In genomic region chr4:170058745-170059144, GRCh38 we compare ENCODE assay signal across 31 cellular contexts. TPM values are rescaled to one million over a fixed set of nuclear protein-coding genes. Genes with fewer than 3 reads are reported as not detected.
"Had no signal": no experiment of that assay in that cellular context is flagged by ENCODE, and none has a peak within 500 bp of the region (broad histone marks: within the 10 kb centered on the region; RNA-seq: fewer than 3 reads in every experiment).

No MANE protein-coding gene starts in this region.

- H3K36me3 ChIP-seq: ovary, spleen, uterus had no signal

- H3K4me3 Mint-ChIP-seq: natural killer cell; nephron; neural progenitor cell; stimulated activated memory B cell treated with anti-CD40 and anti-IgM and Interleukin-4, amounts not matched to agents 10 μg/mL and 1 μg/mL and 100 μg/mL, for 72 hours; stimulated activated naive CD8-positive, alpha-beta T cell treated with anti-CD3 and anti-CD28 coated beads, Interleukin-15, amount 100 ng/mL, for 72 hours; type B pancreatic cell had no signal

- H3K9me3 ChIP-seq: ovary, psoas muscle, spleen, suprapubic skin, testis, tibial artery, transverse colon, upper lobe of right lung, uterus had no signal

- H3K9me3 Mint-ChIP-seq: natural killer cell; nephron; neural progenitor cell; stimulated activated memory B cell treated with anti-CD40 and anti-IgM and Interleukin-4, amounts not matched to agents 10 μg/mL and 1 μg/mL and 100 μg/mL, for 72 hours; stimulated activated naive CD8-positive, alpha-beta T cell treated with anti-CD3 and anti-CD28 coated beads, Interleukin-15, amount 100 ng/mL, for 72 hours; type B pancreatic cell had no signal

- H3K4me3 ChIP-seq: neural progenitor cell, ovary, psoas muscle, skin epidermis, smooth muscle cell, spleen, suprapubic skin, testis, tibial artery, transverse colon, upper lobe of right lung, uterus had no signal

- H3K4me1 Mint-ChIP-seq: natural killer cell; nephron; neural progenitor cell; stimulated activated memory B cell treated with anti-CD40 and anti-IgM and Interleukin-4, amounts not matched to agents 10 μg/mL and 1 μg/mL and 100 μg/mL, for 72 hours; stimulated activated naive CD8-positive, alpha-beta T cell treated with anti-CD3 and anti-CD28 coated beads, Interleukin-15, amount 100 ng/mL, for 72 hours had no signal

- H3K27ac ChIP-seq: neural progenitor cell, ovary, parathyroid adenoma, psoas muscle, skin epidermis, spleen, suprapubic skin, testis, tibial artery, transverse colon, upper lobe of right lung, uterus had no signal

- H3K27me3 Mint-ChIP-seq: progenitor cell of endocrine pancreas, type B pancreatic cell had no signal

- H3K36me3 Mint-ChIP-seq: natural killer cell; stimulated activated memory B cell treated with anti-CD40 and anti-IgM and Interleukin-4, amounts not matched to agents 10 μg/mL and 1 μg/mL and 100 μg/mL, for 72 hours had no signal

- H3K4me1 ChIP-seq: neural progenitor cell, parathyroid adenoma, psoas muscle, spleen, suprapubic skin, testis, tibial artery, transverse colon, upper lobe of right lung, uterus had no signal

- H3K27me3 ChIP-seq: neural progenitor cell, ovary, spleen, suprapubic skin, testis, tibial artery, transverse colon, upper lobe of right lung, uterus had no signal

- H3K27ac Mint-ChIP-seq: natural killer cell; nephron; neural progenitor cell; progenitor cell of endocrine pancreas; stimulated activated memory B cell treated with anti-CD40 and anti-IgM and Interleukin-4, amounts not matched to agents 10 μg/mL and 1 μg/mL and 100 μg/mL, for 72 hours; stimulated activated naive CD8-positive, alpha-beta T cell treated with anti-CD3 and anti-CD28 coated beads, Interleukin-15, amount 100 ng/mL, for 72 hours; type B pancreatic cell had no signal

- ATAC-seq: natural killer cell; psoas muscle; right cardiac atrium; sciatic nerve; stimulated activated memory B cell treated with anti-CD40 and anti-IgM and Interleukin-4, amounts not matched to agents 10 μg/mL and 1 μg/mL and 100 μg/mL, for 72 hours; stimulated activated naive CD8-positive, alpha-beta T cell treated with anti-CD3 and anti-CD28 coated beads, Interleukin-15, amount 100 ng/mL, for 72 hours; stimulated activated naive CD8-positive, alpha-beta T cell treated with anti-CD3 and anti-CD28 coated beads, Interleukin-15, Interleukin-2, amounts not matched to agents 100 U/mL and 50 U/mL, for 24 hours; upper lobe of right lung had no signal

- H3K9ac ChIP-seq: neural progenitor cell, parathyroid adenoma had no signal

- H3K4me2 ChIP-seq: neural progenitor cell, smooth muscle cell had no signal

- DNase-seq: natural killer cell; occipital lobe; ovary; posterior cingulate gyrus; psoas muscle; right cardiac atrium; spleen; stimulated activated CD4-positive, alpha-beta T cell treated with anti-CD3 and anti-CD28 coated beads, Interleukin-12 subunit alpha, Interleukin-12 subunit beta, amount 100 ng/mL, for 4 hours; stimulated activated CD4-positive, alpha-beta T cell treated with anti-CD3 and anti-CD28 coated beads, Interleukin-1b, Interleukin-23, amount 100 ng/mL, for 48 hours; stimulated activated CD4-positive, alpha-beta T cell treated with anti-CD3 and anti-CD28 coated beads, Interleukin-4, amount 100 ng/mL, for 1 hour; stimulated activated CD4-positive, alpha-beta T cell treated with anti-CD3 and anti-CD28 coated beads, Interleukin-4, amount 100 ng/mL, for 4 hours; stimulated activated CD8-positive, alpha-beta memory T cell treated with anti-CD3 and anti-CD28 coated beads, Interleukin-4, amount 100 ng/mL, for 48 hours; stimulated activated naive CD4-positive, alpha-beta T cell; stimulated activated naive CD8-positive, alpha-beta T cell treated with anti-CD3 and anti-CD28 coated beads, Interleukin-15, amount 100 ng/mL, for 72 hours; stimulated activated naive CD8-positive, alpha-beta T cell treated with anti-CD3 and anti-CD28 coated beads, Interleukin-15, Interleukin-2, amounts not matched to agents 100 U/mL and 50 U/mL, for 24 hours; substantia nigra; testis; tibial artery; transverse colon; upper lobe of right lung; uterus had no signal

RNA-seq across cellular contexts. Expression of gene AADAT, which starts 31.0 kb away (rescaled TPM):
- total RNA-seq: natural killer cell had no signal
